8 cellular contexts compared by ENCODE assay signal in genomic region chr12:27780612-27781408, GRCh38. TPM values are rescaled to one million over a fixed set of nuclear protein-coding genes. Genes with fewer than 3 reads are reported as not detected.
DNase-seq lines count a peak whose midpoint lies in the region; ATAC-seq and TF ChIP-seq lines count a peak whose summit lies in the region.

No MANE protein-coding gene starts in this region.

- TF ChIP-seq CTCF in NB4 (IDR thresholded peaks at IDR 0.05; ENCODE audit: low read depth, low read length), result no peak

- peak overlapping the region; percentile 75 for H3K4me3 ChIP-seq in NB4 (ENCODE audit: low read depth, low read length)

- TF ChIP-seq POLR2A in NB4 (IDR thresholded peaks at IDR 0.05; ENCODE audit: extremely low read depth, insufficient read length) (no peak), erythroblast (IDR thresholded peaks at IDR 0.05; ENCODE audit: low read length) (no peak)

- H3K4me1 Mint-ChIP-seq in natural killer cell treated with Interleukin-12 subunit alpha and Interleukin-12 subunit beta and Interleukin-15 and Interleukin-18, amount 100 ng/mL, for 72 hours (ENCODE audit: low read depth in 2 of 2), result peaks cover 28 to 30% of the 10 kb centered on the region in 2 donors

- H3K9me3 Mint-ChIP-seq in natural killer cell treated with Interleukin-12 subunit alpha and Interleukin-12 subunit beta and Interleukin-15 and Interleukin-18, amount 100 ng/mL, for 72 hours, result no peaks in the 10 kb centered on the region

- peak overlapping the region; percentile 23 to 37 for H3K27ac Mint-ChIP-seq in natural killer cell treated with Interleukin-12 subunit alpha and Interleukin-12 subunit beta and Interleukin-15 and Interleukin-18, amount 100 ng/mL, for 72 hours

- CTCF ChIA-PET in HEK293T (lab: Yijun Ruan, JAX), result no interaction called here

- POLR2A ChIA-PET in HEK293T (lab: Yijun Ruan, JAX), result interaction anchor here (0.6 to 2.3 kb wide), 11 partner anchors 9 to 500 kb away, joined by 3 to 11 read pairs (median 4); partner anchors contain the start of gene MRPS35

- peaks cover 5% of the 10 kb centered on the region for H3K36me3 Mint-ChIP-seq in natural killer cell treated with Interleukin-12 subunit alpha and Interleukin-12 subunit beta and Interleukin-15 and Interleukin-18, amount 100 ng/mL, for 72 hours

- peak; percentile 41 to 58 for ATAC-seq in natural killer cell treated with Interleukin-12 subunit alpha and Interleukin-12 subunit beta and Interleukin-15 and Interleukin-18, amount 100 ng/mL, for 72 hours

- peak; percentile 11 for DNase-seq in NCI-H1436 (lab: John Stamatoyannopoulos, UW)
- DNase-seq in NCI-H1436 treated with DMSO at 0.1 percent for 48 hours (lab: John Stamatoyannopoulos, UW), result no peak
- peak; percentile 25 for DNase-seq in HEK293T (ENCODE audit: extremely low spot score)
- peak; percentile 63 for DNase-seq in NB4 (ENCODE audit: low read depth)
- peak; percentile 45 for DNase-seq in activated CD4-positive, alpha-beta T cell treated with anti-CD3 and anti-CD28 coated beads for 48 hours
- peak; percentile 37 to 42 for DNase-seq in erythroblast (lab: John Stamatoyannopoulos, UW)
- no peak for DNase-seq in natural killer cell treated with Interleukin-12 subunit alpha and Interleukin-12 subunit beta and Interleukin-15 and Interleukin-18, amount 100 ng/mL, for 72 hours (ENCODE audit: low spot score)
- DNase-seq in amniotic stem cell (lab: John Stamatoyannopoulos, UW), result no peak

- no peaks in the 10 kb centered on the region for H3K27me3 Mint-ChIP-seq in natural killer cell treated with Interleukin-12 subunit alpha and Interleukin-12 subunit beta and Interleukin-15 and Interleukin-18, amount 100 ng/mL, for 72 hours

- peak overlapping the region; percentile 75 for H3K4me3 Mint-ChIP-seq in natural killer cell treated with Interleukin-12 subunit alpha and Interleukin-12 subunit beta and Interleukin-15 and Interleukin-18, amount 100 ng/mL, for 72 hours

TF ChIP-seq in HEK293T, 16 proteins besides CTCF, POLR2A, EP300 and RAD21:
- TF ChIP-seq FOXK2 (IDR thresholded peaks at IDR 0.05) (no peak), ZNF384 (IDR thresholded peaks at IDR 0.05) (no peak), L3MBTL2 (conservative IDR thresholded peaks at IDR 0.05) (peak; percentile 64)
- TF ChIP-seq, protein P1, sequence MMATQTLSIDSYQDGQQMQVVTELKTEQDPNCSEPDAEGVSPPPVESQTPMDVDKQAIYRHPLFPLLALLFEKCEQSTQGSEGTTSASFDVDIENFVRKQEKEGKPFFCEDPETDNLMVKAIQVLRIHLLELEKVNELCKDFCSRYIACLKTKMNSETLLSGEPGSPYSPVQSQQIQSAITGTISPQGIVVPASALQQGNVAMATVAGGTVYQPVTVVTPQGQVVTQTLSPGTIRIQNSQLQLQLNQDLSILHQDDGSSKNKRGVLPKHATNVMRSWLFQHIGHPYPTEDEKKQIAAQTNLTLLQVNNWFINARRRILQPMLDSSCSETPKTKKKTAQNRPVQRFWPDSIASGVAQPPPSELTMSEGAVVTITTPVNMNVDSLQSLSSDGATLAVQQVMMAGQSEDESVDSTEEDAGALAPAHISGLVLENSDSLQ (IDR thresholded peaks at IDR 0.05), result no peak

RNA-seq across cellular contexts. Expression of gene MANSC4, which starts 0.8 kb away (rescaled TPM):
- not detected for total RNA-seq in natural killer cell treated with Interleukin-12 subunit alpha and Interleukin-12 subunit beta and Interleukin-15 and Interleukin-18, amount 100 ng/mL, for 72 hours

RNA-seq across cellular contexts. Expression of gene KLHL42, which starts 0.8 kb away (rescaled TPM):
- total RNA-seq in natural killer cell treated with Interleukin-12 subunit alpha and Interleukin-12 subunit beta and Interleukin-15 and Interleukin-18, amount 100 ng/mL, for 72 hours, result 10 to 100 TPM; 17.8 to 21.6 TPM

Comparison
In these comparisons a context has a peak if more than half of its experiments do, and no peak if none do; other contexts are left out.
1. DNase-seq: peak in NCI-H1436 (single experiment), HEK293T (single experiment), NB4 (single experiment), activated CD4-positive, alpha-beta T cell treated with anti-CD3 and anti-CD28 coated beads for 48 hours (single experiment) and erythroblast (2 of 2); none in NCI-H1436 treated with DMSO at 0.1 percent for 48 hours (single experiment), natural killer cell treated with Interleukin-12 subunit alpha and Interleukin-12 subunit beta and Interleukin-15 and Interleukin-18, amount 100 ng/mL, for 72 hours (single experiment) and amniotic stem cell (single experiment).